ENCODE assay signal across 36 cellular contexts in genomic region chr5:54426209-54426608, GRCh38. TPM values are rescaled to one million over a fixed set of nuclear protein-coding genes. Genes with fewer than 3 reads are reported as not detected.
"Had no signal": no experiment of that assay in that cellular context is flagged by ENCODE, and none has a peak within 500 bp of the region (broad histone marks: within the 10 kb centered on the region; RNA-seq: fewer than 3 reads in every experiment).

No MANE protein-coding gene starts in this region.

- H3K4me3 Mint-ChIP-seq: activated CD4-positive, alpha-beta memory T cell treated with anti-CD3 and anti-CD28 coated beads, Interleukin-2, amount 10 ng/mL, durations not matched to agents 7 days and 5 days; activated CD4-positive, alpha-beta T cell treated with anti-CD3 and anti-CD28 coated beads for 36 hours; activated CD4-positive, alpha-beta T cell treated with anti-CD3 and anti-CD28 coated beads, Interleukin-2, amount 10 ng/mL, durations not matched to agents 7 days and 5 days; activated CD8-positive, alpha-beta memory T cell treated with anti-CD3 and anti-CD28 coated beads, Interleukin-2, amount 10 ng/mL, durations not matched to agents 7 days and 5 days; activated CD8-positive, alpha-beta T cell treated with anti-CD3 and anti-CD28 coated beads, Interleukin-2, amount 10 ng/mL, durations not matched to agents 7 days and 5 days; activated naive CD4-positive, alpha-beta T cell treated with anti-CD3 and anti-CD28 coated beads, Interleukin-2, amount 10 ng/mL, durations not matched to agents 7 days and 5 days; activated naive CD4-positive, alpha-beta T cell treated with anti-CD3 and anti-CD28 coated beads, Interleukin-2, amount 50 U/mL, for 24 hours; activated naive CD8-positive, alpha-beta T cell; activated naive CD8-positive, alpha-beta T cell treated with anti-CD3 and anti-CD28 coated beads, Interleukin-2, amount 10 ng/mL, durations not matched to agents 7 days and 5 days; activated naive CD8-positive, alpha-beta T cell treated with anti-CD3 and anti-CD28 coated beads, Interleukin-2, amount 50 U/mL, for 24 hours; activated T-cell treated with anti-CD3 and anti-CD28 coated beads, Interleukin-2, amount 50 U/mL, for 24 hours; brain; central memory CD8-positive, alpha-beta T cell; T-helper 1 cell treated with Interleukin-12 subunit alpha and Interleukin-12 subunit beta and Interleukin-4 antibody, amounts not matched to agents 30 μg/mL and 1 μg/mL, for 36 hours; T-helper 2 cell treated with Interferon-gamma antibody and Interleukin-4, amounts not matched to agents 5 μg/mL and 100 μg/mL, for 36 hours had no signal

- H3K9me3 Mint-ChIP-seq: activated CD4-positive, alpha-beta memory T cell treated with anti-CD3 and anti-CD28 coated beads, Interleukin-2, amount 10 ng/mL, durations not matched to agents 7 days and 5 days; activated CD4-positive, alpha-beta T cell treated with anti-CD3 and anti-CD28 coated beads, Interleukin-2, amount 10 ng/mL, durations not matched to agents 7 days and 5 days; activated naive CD4-positive, alpha-beta T cell treated with anti-CD3 and anti-CD28 coated beads, Interleukin-2, amount 10 ng/mL, durations not matched to agents 7 days and 5 days; activated naive CD4-positive, alpha-beta T cell treated with anti-CD3 and anti-CD28 coated beads, Interleukin-2, amount 50 U/mL, for 24 hours; activated naive CD8-positive, alpha-beta T cell treated with anti-CD3 and anti-CD28 coated beads, Interleukin-2, amount 10 ng/mL, durations not matched to agents 7 days and 5 days; activated naive CD8-positive, alpha-beta T cell treated with anti-CD3 and anti-CD28 coated beads, Interleukin-2, amount 50 U/mL, for 24 hours; activated T-cell treated with anti-CD3 and anti-CD28 coated beads, Interleukin-2, amount 50 U/mL, for 24 hours; activated T-helper 2 cell treated with anti-CD3 and anti-CD28 coated beads, Interferon-gamma antibody, Interleukin-2, Interleukin-4, amounts not matched to agents 10 μg/mL and 5 μg/mL and 100 μg/mL, durations not matched to agents 14 hours and 24 hours and 36 hours; brain; central memory CD8-positive, alpha-beta T cell; T-helper 1 cell treated with Interleukin-12 subunit alpha and Interleukin-12 subunit beta and Interleukin-4 antibody, amounts not matched to agents 30 μg/mL and 1 μg/mL, for 36 hours; T-helper 2 cell treated with Interferon-gamma antibody and Interleukin-4, amounts not matched to agents 5 μg/mL and 100 μg/mL, for 36 hours had no signal

- ATAC-seq: activated CD4-positive, alpha-beta T cell treated with anti-CD3 and anti-CD28 coated beads for 36 hours; activated CD4-positive, CD25-positive, alpha-beta regulatory T cell treated with anti-CD3 and anti-CD28 coated beads, Interleukin-2, amount 50 U/mL, for 24 hours; activated CD8-positive, alpha-beta memory T cell treated with anti-CD3 and anti-CD28 coated beads, Interleukin-2, amount 10 ng/mL, durations not matched to agents 7 days and 5 days; activated CD8-positive, alpha-beta T cell treated with anti-CD3 and anti-CD28 coated beads, Interleukin-2, amount 10 ng/mL, durations not matched to agents 7 days and 5 days; activated naive CD8-positive, alpha-beta T cell treated with anti-CD3 and anti-CD28 coated beads, Interleukin-2, amount 50 U/mL, for 24 hours had no signal

- H3K36me3 Mint-ChIP-seq: activated CD8-positive, alpha-beta memory T cell treated with anti-CD3 and anti-CD28 coated beads, Interleukin-2, amount 10 ng/mL, durations not matched to agents 7 days and 5 days; activated naive CD4-positive, alpha-beta T cell treated with anti-CD3 and anti-CD28 coated beads, Interleukin-2, amount 10 ng/mL, durations not matched to agents 7 days and 5 days; activated naive CD4-positive, alpha-beta T cell treated with anti-CD3 and anti-CD28 coated beads, Interleukin-2, amount 50 U/mL, for 24 hours; activated naive CD8-positive, alpha-beta T cell; activated naive CD8-positive, alpha-beta T cell treated with anti-CD3 and anti-CD28 coated beads, Interleukin-2, amount 10 ng/mL, durations not matched to agents 7 days and 5 days; brain had no signal

- H3K27ac Mint-ChIP-seq: activated CD4-positive, alpha-beta memory T cell treated with anti-CD3 and anti-CD28 coated beads, Interleukin-2, amount 10 ng/mL, durations not matched to agents 7 days and 5 days; activated CD4-positive, alpha-beta T cell treated with anti-CD3 and anti-CD28 coated beads for 36 hours; activated CD4-positive, alpha-beta T cell treated with anti-CD3 and anti-CD28 coated beads, Interleukin-2, amount 10 ng/mL, durations not matched to agents 7 days and 5 days; activated CD8-positive, alpha-beta memory T cell treated with anti-CD3 and anti-CD28 coated beads, Interleukin-2, amount 10 ng/mL, durations not matched to agents 7 days and 5 days; activated CD8-positive, alpha-beta T cell treated with anti-CD3 and anti-CD28 coated beads, Interleukin-2, amount 10 ng/mL, durations not matched to agents 7 days and 5 days; activated naive CD4-positive, alpha-beta T cell treated with anti-CD3 and anti-CD28 coated beads, Interleukin-2, amount 10 ng/mL, durations not matched to agents 7 days and 5 days; activated naive CD4-positive, alpha-beta T cell treated with anti-CD3 and anti-CD28 coated beads, Interleukin-2, amount 50 U/mL, for 24 hours; activated naive CD8-positive, alpha-beta T cell; activated naive CD8-positive, alpha-beta T cell treated with anti-CD3 and anti-CD28 coated beads, Interleukin-2, amount 10 ng/mL, durations not matched to agents 7 days and 5 days; activated naive CD8-positive, alpha-beta T cell treated with anti-CD3 and anti-CD28 coated beads, Interleukin-2, amount 50 U/mL, for 24 hours; activated T-cell treated with anti-CD3 and anti-CD28 coated beads, Interleukin-2, amount 50 U/mL, for 24 hours; activated T-helper 2 cell treated with anti-CD3 and anti-CD28 coated beads, Interferon-gamma antibody, Interleukin-2, Interleukin-4, amounts not matched to agents 10 μg/mL and 5 μg/mL and 100 μg/mL, durations not matched to agents 14 hours and 24 hours and 36 hours; brain; T-helper 1 cell treated with Interleukin-12 subunit alpha and Interleukin-12 subunit beta and Interleukin-4 antibody, amounts not matched to agents 30 μg/mL and 1 μg/mL, for 36 hours; T-helper 2 cell treated with Interferon-gamma antibody and Interleukin-4, amounts not matched to agents 5 μg/mL and 100 μg/mL, for 36 hours had no signal

- DNase-seq: activated CD4-positive, alpha-beta memory T cell treated with anti-CD3 and anti-CD28 coated beads, Interleukin-2, amount 10 ng/mL, durations not matched to agents 7 days and 5 days; activated CD4-positive, alpha-beta T cell treated with anti-CD3 and anti-CD28 coated beads for 1 hour; activated CD4-positive, alpha-beta T cell treated with anti-CD3 and anti-CD28 coated beads for 36 hours; activated CD4-positive, alpha-beta T cell treated with anti-CD3 and anti-CD28 coated beads for 48 hours; activated CD4-positive, alpha-beta T cell treated with anti-CD3 and anti-CD28 coated beads, Interleukin-2, amount 10 ng/mL, durations not matched to agents 7 days and 5 days; activated CD4-positive, alpha-beta T cell treated with anti-CD3 and anti-CD28 coated beads, Interleukin-2, amount 50 U/mL, for 48 hours; activated CD4-positive, CD25-positive, alpha-beta regulatory T cell; activated CD8-positive, alpha-beta memory T cell treated with anti-CD3 and anti-CD28 coated beads for 24 hours; activated CD8-positive, alpha-beta memory T cell treated with anti-CD3 and anti-CD28 coated beads, Interleukin-2, amount 10 ng/mL, durations not matched to agents 7 days and 5 days; activated CD8-positive, alpha-beta memory T cell treated with anti-CD3 and anti-CD28 coated beads, Interleukin-2, amount 50 U/mL, for 48 hours; activated CD8-positive, alpha-beta T cell treated with anti-CD3 and anti-CD28 coated beads, Interleukin-2, amount 10 ng/mL, durations not matched to agents 7 days and 5 days; activated effector memory CD4-positive, alpha-beta T cell treated with Interleukin-2 at 50 U/mL for 16 hours; activated gamma-delta T cell; activated naive CD4-positive, alpha-beta T cell treated with anti-CD3 and anti-CD28 coated beads, Interleukin-2, amount 10 ng/mL, durations not matched to agents 7 days and 5 days; activated naive CD4-positive, alpha-beta T cell treated with Interleukin-2 at 50 U/mL for 16 hours; activated naive CD8-positive, alpha-beta T cell treated with anti-CD3 and anti-CD28 coated beads, Interleukin-2, amount 10 ng/mL, durations not matched to agents 7 days and 5 days; activated naive CD8-positive, alpha-beta T cell treated with anti-CD3 and anti-CD28 coated beads, Interleukin-2, amount 50 U/mL, for 24 hours; activated T-cell treated with anti-CD3 and anti-CD28 coated beads, Interleukin-2, amount 50 U/mL, for 24 hours; activated T-cell treated with anti-CD3 and anti-CD28 coated beads, Interleukin-2, amount 50 U/mL, for 48 hours; amygdala; anterior cingulate cortex; caudate nucleus; cerebellar nuclear complex; T-helper 2 cell; T-helper 9 cell had no signal

- FAIRE-seq: bronchial epithelial cell, TTC549 had no signal

- H3K4me1 Mint-ChIP-seq: activated CD4-positive, alpha-beta memory T cell treated with anti-CD3 and anti-CD28 coated beads, Interleukin-2, amount 10 ng/mL, durations not matched to agents 7 days and 5 days; activated CD4-positive, alpha-beta T cell treated with anti-CD3 and anti-CD28 coated beads for 36 hours; activated CD4-positive, alpha-beta T cell treated with anti-CD3 and anti-CD28 coated beads, Interleukin-2, amount 10 ng/mL, durations not matched to agents 7 days and 5 days; activated CD8-positive, alpha-beta memory T cell treated with anti-CD3 and anti-CD28 coated beads, Interleukin-2, amount 10 ng/mL, durations not matched to agents 7 days and 5 days; activated naive CD4-positive, alpha-beta T cell treated with anti-CD3 and anti-CD28 coated beads, Interleukin-2, amount 10 ng/mL, durations not matched to agents 7 days and 5 days; activated naive CD4-positive, alpha-beta T cell treated with anti-CD3 and anti-CD28 coated beads, Interleukin-2, amount 50 U/mL, for 24 hours; activated naive CD8-positive, alpha-beta T cell treated with anti-CD3 and anti-CD28 coated beads, Interleukin-2, amount 10 ng/mL, durations not matched to agents 7 days and 5 days; activated naive CD8-positive, alpha-beta T cell treated with anti-CD3 and anti-CD28 coated beads, Interleukin-2, amount 50 U/mL, for 24 hours; brain; central memory CD8-positive, alpha-beta T cell had no signal

RNA-seq across cellular contexts. Expression of gene HSPB3, which starts 29.3 kb away (rescaled TPM):
- total RNA-seq: activated CD4-positive, alpha-beta memory T cell treated with anti-CD3 and anti-CD28 coated beads, Interleukin-2, amount 10 ng/mL, durations not matched to agents 7 days and 5 days; activated CD4-positive, alpha-beta T cell treated with anti-CD3 and anti-CD28 coated beads for 36 hours; activated CD4-positive, alpha-beta T cell treated with anti-CD3 and anti-CD28 coated beads, Interleukin-2, amount 10 ng/mL, durations not matched to agents 7 days and 5 days; activated CD8-positive, alpha-beta memory T cell treated with anti-CD3 and anti-CD28 coated beads, Interleukin-2, amount 10 ng/mL, durations not matched to agents 7 days and 5 days; activated CD8-positive, alpha-beta T cell treated with anti-CD3 and anti-CD28 coated beads, Interleukin-2, amount 10 ng/mL, durations not matched to agents 7 days and 5 days; activated naive CD8-positive, alpha-beta T cell treated with anti-CD3 and anti-CD28 coated beads, Interleukin-2, amount 10 ng/mL, durations not matched to agents 7 days and 5 days; activated T-helper 2 cell treated with anti-CD3 and anti-CD28 coated beads, Interferon-gamma antibody, Interleukin-2, Interleukin-4, amounts not matched to agents 10 μg/mL and 5 μg/mL and 100 μg/mL, durations not matched to agents 14 hours and 24 hours and 36 hours; ascending aorta; bronchial epithelial cell had no signal
